9 cellular contexts compared by ENCODE assay signal in the genomic region with DNA sequence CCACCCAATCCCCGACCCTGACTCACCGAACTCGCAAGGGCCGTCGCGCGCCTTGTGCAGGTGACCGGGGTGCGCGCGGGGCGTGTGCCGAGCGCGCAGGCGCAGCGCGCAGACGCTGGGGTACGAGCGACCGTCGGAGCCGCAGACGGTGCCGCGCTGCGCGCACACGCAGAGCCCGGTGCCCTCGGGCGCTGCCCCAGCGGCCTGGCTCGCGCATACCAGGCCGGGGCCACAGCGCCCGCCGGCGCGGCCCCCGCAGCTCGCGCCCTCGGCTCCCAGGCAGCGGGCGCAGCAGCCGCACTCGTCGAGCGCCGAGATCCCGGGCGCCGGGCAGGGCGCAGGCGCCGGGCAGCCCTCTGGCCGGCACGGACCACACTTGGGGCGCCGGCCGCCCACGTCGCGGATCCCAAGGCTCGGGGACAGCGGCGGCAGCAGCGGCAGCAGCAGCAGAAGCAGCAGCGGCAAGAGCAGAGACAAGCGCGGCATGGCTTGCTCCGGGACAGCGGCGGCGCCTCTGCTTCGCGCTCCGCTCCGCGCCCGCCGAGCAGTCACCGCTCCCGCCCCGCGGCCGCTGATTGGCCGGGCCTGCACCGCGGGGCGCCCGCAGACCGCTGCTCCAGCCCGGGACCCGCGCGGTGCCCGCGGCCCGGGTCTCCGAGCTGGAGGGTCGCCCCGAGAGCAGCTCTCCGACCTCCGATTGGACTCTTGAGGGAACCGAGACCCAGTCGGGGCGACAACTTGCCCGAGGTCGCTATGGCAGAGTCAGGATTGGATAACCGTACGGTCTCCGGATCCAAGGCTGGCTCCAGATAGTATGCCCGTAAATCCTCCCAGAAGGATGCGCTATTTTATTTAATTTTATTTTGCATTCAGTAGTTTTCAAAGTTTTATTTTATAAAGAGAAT. TPM values are rescaled to one million over a fixed set of nuclear protein-coding genes. Genes with fewer than 3 reads are reported as not detected.
DNase-seq lines count a peak whose midpoint lies in the region; TF ChIP-seq lines count a peak whose summit lies in the region.
"Had no signal": no experiment of that assay in that cellular context is flagged by ENCODE, and none has a peak within 500 bp of the region (broad histone marks: within the 10 kb centered on the region; RNA-seq: fewer than 3 reads in every experiment).

A gene with protein sequence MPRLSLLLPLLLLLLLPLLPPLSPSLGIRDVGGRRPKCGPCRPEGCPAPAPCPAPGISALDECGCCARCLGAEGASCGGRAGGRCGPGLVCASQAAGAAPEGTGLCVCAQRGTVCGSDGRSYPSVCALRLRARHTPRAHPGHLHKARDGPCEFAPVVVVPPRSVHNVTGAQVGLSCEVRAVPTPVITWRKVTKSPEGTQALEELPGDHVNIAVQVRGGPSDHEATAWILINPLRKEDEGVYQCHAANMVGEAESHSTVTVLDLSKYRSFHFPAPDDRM (minus strand): TSS at position 516 of the 905 bp plus-strand sequence. CDS start 30 bp downstream, at position 486.

- H3K4me1 ChIP-seq in mammary epithelial cell (ENCODE audit: insufficient read depth, low read length) (peaks cover 5% of the 10 kb centered on the region), subcutaneous abdominal adipose tissue (ENCODE audit: control insufficient read depth in 5 of 5, insufficient read depth in 5 of 5, low read length in 5 of 5) (peaks cover 0 to 15% (median 8%) of the 10 kb centered on the region in 5 donors)

- no peaks in the 10 kb centered on the region for H3K79me2 ChIP-seq in mammary epithelial cell (ENCODE audit: insufficient read depth, low read length)

- H3K27me3 ChIP-seq in mammary epithelial cell (ENCODE audit: insufficient read depth, low read length) (peaks cover 21% of the 10 kb centered on the region), subcutaneous abdominal adipose tissue (ENCODE audit: control insufficient read depth in 5 of 5, insufficient read depth in 4 of 5, low read length in 5 of 5) (peaks cover 0 to 38% (median 10%) of the 10 kb centered on the region in 5 donors)

- BruUV-seq in mammary epithelial cell (replicated peaks; lab: Mats Ljungman, UMichigan), result no TSS peak

- H3K9me3 Mint-ChIP-seq in activated CD4-positive, alpha-beta T cell treated with anti-CD3 and anti-CD28 coated beads, Interleukin-2, amount 10 ng/mL, durations not matched to agents 24 days and 14 days, result no peaks in the 10 kb centered on the region

- H3K9me3 ChIP-seq in mammary epithelial cell (replicated peaks; ENCODE audit: insufficient read depth, low read length), result no peaks in the 10 kb centered on the region
- no peaks in the 10 kb centered on the region for H3K9me3 ChIP-seq in subcutaneous abdominal adipose tissue (ENCODE audit: control insufficient read depth in 5 of 5, low read length in 5 of 5)

- CTCF ChIA-PET in mammary epithelial cell (lab: Charles Lee; ENCODE audit: low non-redundant PET), result no interaction called here

- dilution Hi-C loops in mammary epithelial cell (cut with HindIII; ENCODE audit: low sequenced_read_pairs), result loop anchor here (5.0 kb wide), 1 partner anchor 33 kb away; no protein-coding TSS in a partner anchor

- TF ChIP-seq CTCF in mammary epithelial cell (conservative IDR thresholded peaks at IDR 0.05 in 1 of 2, IDR thresholded peaks at IDR 0.05 in 1 of 2; ENCODE audit: extremely low read depth in 1 of 2, insufficient read depth in 1 of 2, low read depth in 1 of 2, low read length in 2 of 2), result no peak

- in situ Hi-C loops in mammary epithelial cell (cut with MboI; ENCODE audit: low sequenced_read_pairs in 2 of 2), result loop anchor here in 1 of 2 donors (25.0 kb wide), 1 partner anchor 112 kb away; no protein-coding TSS in a partner anchor

- intact Hi-C loops in activated CD4-positive, alpha-beta T cell treated with anti-CD3 and anti-CD28 coated beads, Interleukin-2, amount 10 ng/mL, durations not matched to agents 24 days and 14 days (cut with micrococcal nuclease), result no loop called here
- intact Hi-C loops in mammary epithelial cell (cut with micrococcal nuclease), result no loop called here

- H3K27ac ChIP-seq in mammary epithelial cell (ENCODE audit: insufficient read depth, low read depth, low read length) (no peak within 1 kb of the TSS), subcutaneous abdominal adipose tissue (ENCODE audit: low read depth, low read length) (no peak within 1 kb of the TSS)

- H3K4me3 Mint-ChIP-seq in activated CD4-positive, alpha-beta T cell treated with anti-CD3 and anti-CD28 coated beads, Interleukin-2, amount 10 ng/mL, durations not matched to agents 24 days and 14 days, result no peak within 1 kb of the TSS

- DNase-seq in activated CD4-positive, alpha-beta T cell treated with anti-CD3 and anti-CD28 coated beads, Interleukin-2, amount 10 ng/mL, durations not matched to agents 24 days and 14 days, result peak; percentile 61
- DNase-seq in activated CD4-positive, alpha-beta T cell treated with anti-CD3 and anti-CD28 coated beads for 4 hours, result no peak
- DNase-seq in NCI-H1694 (lab: John Stamatoyannopoulos, UW) (peak; percentile 46), mammary epithelial cell (peak; percentile 17), left kidney (ENCODE audit: low read depth, low spot score) (peak; percentile 75), LoVo (ENCODE audit: low spot score) (no peak)
- no peak for DNase-seq in stimulated activated naive CD4-positive, alpha-beta T cell treated with Interleukin-2 at 50 U/mL for 16 hours (lab: John Stamatoyannopoulos, UW)
- DNase-seq: DND-41 had no signal

- H3K4me1 Mint-ChIP-seq in activated CD4-positive, alpha-beta T cell treated with anti-CD3 and anti-CD28 coated beads, Interleukin-2, amount 10 ng/mL, durations not matched to agents 24 days and 14 days, result no peaks in the 10 kb centered on the region

- H3K36me3 ChIP-seq in mammary epithelial cell (ENCODE audit: insufficient read depth, low read length) (no peaks in the 10 kb centered on the region), subcutaneous abdominal adipose tissue (ENCODE audit: control insufficient read depth in 5 of 5, insufficient read depth in 5 of 5, low read length in 5 of 5) (no peaks in the 10 kb centered on the region)

- H3K4me3 ChIP-seq in mammary epithelial cell (replicated peaks in 1 of 3; ENCODE audit: insufficient read depth in 1 of 3, low read depth in 2 of 3, low read length in 3 of 3) (peak within 1 kb of the TSS in 2 of 3 experiments; percentile 18 to 35), subcutaneous abdominal adipose tissue (ENCODE audit: low read depth in 1 of 5, low read length in 5 of 5) (peak within 1 kb of the TSS; percentile 32 to 62 (median 54))

- WGBS in mammary epithelial cell (ENCODE audit: low coverage, missing lambda C conversion rate), result 9% methylated on average over 62 of the region's 118 CpGs

- peak within 1 kb of the TSS; percentile 84 for H3K4me2 ChIP-seq in mammary epithelial cell (ENCODE audit: insufficient read depth, low read depth, low read length)

- H4K20me1 ChIP-seq in mammary epithelial cell (ENCODE audit: insufficient read depth, low read length), result no peaks in the 10 kb centered on the region

- H3K9ac ChIP-seq in mammary epithelial cell (ENCODE audit: insufficient read depth, low read length) (no peak within 1 kb of the TSS), subcutaneous abdominal adipose tissue (ENCODE audit: low read length in 5 of 5) (no peak within 1 kb of the TSS)

- peak within 1 kb of the TSS; percentile 72 for H2AFZ ChIP-seq in mammary epithelial cell (ENCODE audit: low read depth, low read length)

- H3K36me3 Mint-ChIP-seq in activated CD4-positive, alpha-beta T cell treated with anti-CD3 and anti-CD28 coated beads, Interleukin-2, amount 10 ng/mL, durations not matched to agents 24 days and 14 days (ENCODE audit: low read depth), result no peaks in the 10 kb centered on the region

- H3K27me3 Mint-ChIP-seq in activated CD4-positive, alpha-beta T cell treated with anti-CD3 and anti-CD28 coated beads, Interleukin-2, amount 10 ng/mL, durations not matched to agents 24 days and 14 days, result peaks cover 53% of the 10 kb centered on the region

- no peak within 1 kb of the TSS for H3K27ac Mint-ChIP-seq in activated CD4-positive, alpha-beta T cell treated with anti-CD3 and anti-CD28 coated beads, Interleukin-2, amount 10 ng/mL, durations not matched to agents 24 days and 14 days

RNA-seq across cellular contexts. Expression of the gene that starts here (rescaled TPM):
- total RNA-seq in activated CD4-positive, alpha-beta T cell treated with anti-CD3 and anti-CD28 coated beads, Interleukin-2, amount 10 ng/mL, durations not matched to agents 24 days and 14 days, result not detected in 2 replicates
- total RNA-seq in mammary epithelial cell, result not detected
- polyA plus RNA-seq in mammary epithelial cell, result 0.11 TPM
- not detected for polyA minus RNA-seq in mammary epithelial cell

Comparison
In these comparisons a context has a peak if more than half of its experiments do, and no peak if none do; other contexts are left out.
1. Peak in DNase-seq in activated CD4-positive, alpha-beta T cell treated with anti-CD3 and anti-CD28 coated beads, Interleukin-2, amount 10 ng/mL, durations not matched to agents 24 days and 14 days; RNA of the gene not detected or under 1 TPM.
2. Peak in DNase-seq, H3K4me3 ChIP-seq and H3K4me2 ChIP-seq in mammary epithelial cell; RNA of the gene not detected or under 1 TPM.
3. DNase-seq: peak in NCI-H1694 (single experiment) and left kidney (single experiment); none in activated CD4-positive, alpha-beta T cell treated with anti-CD3 and anti-CD28 coated beads for 4 hours (0 of 2), stimulated activated naive CD4-positive, alpha-beta T cell treated with Interleukin-2 at 50 U/mL for 16 hours (single experiment) and LoVo (single experiment).